Comparison of ENCODE assay signal across 18 cellular contexts in genomic region chr9:131539223-131539923, GRCh38. TPM values are rescaled to one million over a fixed set of nuclear protein-coding genes. Genes with fewer than 3 reads are reported as not detected.
DNase-seq lines count a peak whose midpoint lies in the region; ATAC-seq and TF ChIP-seq lines count a peak whose summit lies in the region.
"Had no signal": no experiment of that assay in that cellular context is flagged by ENCODE, and none has a peak within 500 bp of the region (broad histone marks: within the 10 kb centered on the region; RNA-seq: fewer than 3 reads in every experiment).

No MANE protein-coding gene starts in this region.

- intact Hi-C loops in activated CD4-positive, alpha-beta memory T cell treated with anti-CD3 and anti-CD28 coated beads for 36 hours (cut with micrococcal nuclease): no loop called here
- intact Hi-C loops in lower lobe of right lung (cut with DNase I): no loop called here

- H3K27ac Mint-ChIP-seq in activated naive CD4-positive, alpha-beta T cell treated with anti-CD3 and anti-CD28 coated beads, Interleukin-2, amount 50 U/mL, for 24 hours: peak overlapping the region; percentile 46
- H3K27ac Mint-ChIP-seq in CD8-positive, alpha-beta memory T cell: peak overlapping the region; percentile 26 to 94 (median 88)
- H3K27ac Mint-ChIP-seq in activated CD4-positive, alpha-beta memory T cell treated with anti-CD3 and anti-CD28 coated beads for 36 hours: no peak overlapping the region
- H3K27ac Mint-ChIP-seq in naive thymus-derived CD8-positive, alpha-beta T cell: peak overlapping the region in 7 of 10 donors; percentile 40 to 86 (median 71)

- peaks cover 41% of the 10 kb centered on the region for H3K4me1 Mint-ChIP-seq in activated naive CD4-positive, alpha-beta T cell treated with anti-CD3 and anti-CD28 coated beads, Interleukin-2, amount 50 U/mL, for 24 hours
- H3K4me1 Mint-ChIP-seq in CD8-positive, alpha-beta memory T cell: peaks cover 27 to 46% (median 33%) of the 10 kb centered on the region in 3 donors
- H3K4me1 Mint-ChIP-seq in activated CD4-positive, alpha-beta memory T cell treated with anti-CD3 and anti-CD28 coated beads for 36 hours (ENCODE audit: low read depth): peaks cover 21% of the 10 kb centered on the region
- H3K4me1 Mint-ChIP-seq in naive thymus-derived CD8-positive, alpha-beta T cell: peaks cover 7 to 46% (median 28%) of the 10 kb centered on the region in 4 donors

- POLR2A ChIA-PET in CD8-positive, alpha-beta memory T cell (lab: Charles Lee): interaction anchor here (0.6 to 0.7 kb wide), 2 partner anchors 166 to 271 kb away, joined by 3 to 6 read pairs; no protein-coding TSS in a partner anchor
- POLR2A ChIA-PET in activated CD4-positive, alpha-beta memory T cell treated with anti-CD3 and anti-CD28 coated beads for 36 hours (lab: Charles Lee): no interaction called here
- POLR2A ChIA-PET in naive thymus-derived CD8-positive, alpha-beta T cell (lab: Charles Lee): interaction anchor here (1.1 to 1.4 kb wide), 3 partner anchors 26 to 283 kb away, joined by 3 to 7 read pairs (median 3); no protein-coding TSS in a partner anchor

- no peaks in the 10 kb centered on the region for H3K27me3 Mint-ChIP-seq in activated naive CD4-positive, alpha-beta T cell treated with anti-CD3 and anti-CD28 coated beads, Interleukin-2, amount 50 U/mL, for 24 hours
- H3K27me3 Mint-ChIP-seq in CD8-positive, alpha-beta memory T cell: peaks cover 0 to 2% of the 10 kb centered on the region in 2 donors
- no peaks in the 10 kb centered on the region for H3K27me3 Mint-ChIP-seq in activated CD4-positive, alpha-beta memory T cell treated with anti-CD3 and anti-CD28 coated beads for 36 hours
- no peaks in the 10 kb centered on the region for H3K27me3 Mint-ChIP-seq in naive thymus-derived CD8-positive, alpha-beta T cell

- no peaks in the 10 kb centered on the region for H3K9me3 Mint-ChIP-seq in activated naive CD4-positive, alpha-beta T cell treated with anti-CD3 and anti-CD28 coated beads, Interleukin-2, amount 50 U/mL, for 24 hours
- peaks cover 0 to 19% (median 17%) of the 10 kb centered on the region in 5 donors for H3K9me3 Mint-ChIP-seq in CD8-positive, alpha-beta memory T cell
- H3K9me3 Mint-ChIP-seq in activated CD4-positive, alpha-beta memory T cell treated with anti-CD3 and anti-CD28 coated beads for 36 hours: peaks cover 19% of the 10 kb centered on the region
- H3K9me3 Mint-ChIP-seq in naive thymus-derived CD8-positive, alpha-beta T cell: peaks cover 0 to 26% (median 10%) of the 10 kb centered on the region in 9 donors

- H3K4me3 ChIP-seq in CD8-positive, alpha-beta memory T cell (ENCODE audit: low read length): no peak overlapping the region
- H3K4me3 ChIP-seq in lower lobe of right lung: no peak overlapping the region

- H3K27me3 ChIP-seq in CD8-positive, alpha-beta memory T cell (ENCODE audit: insufficient read depth, low read length, poor library complexity, severe bottlenecking): no peaks in the 10 kb centered on the region
- H3K27me3 ChIP-seq in lower lobe of right lung (ENCODE audit: low read depth): peaks cover 5% of the 10 kb centered on the region

- CTCF ChIA-PET in CD8-positive, alpha-beta memory T cell (lab: Charles Lee): no interaction called here
- CTCF ChIA-PET in activated CD4-positive, alpha-beta memory T cell treated with anti-CD3 and anti-CD28 coated beads for 36 hours (lab: Charles Lee): interaction anchor here (0.7 to 1.6 kb wide), 3 partner anchors 20 to 189 kb away, joined by 3 to 4 read pairs (median 3); no protein-coding TSS in a partner anchor

- H3K36me3 Mint-ChIP-seq in activated naive CD4-positive, alpha-beta T cell treated with anti-CD3 and anti-CD28 coated beads, Interleukin-2, amount 50 U/mL, for 24 hours: peaks cover 5% of the 10 kb centered on the region
- peaks cover 0 to 12% (median 5%) of the 10 kb centered on the region in 3 donors for H3K36me3 Mint-ChIP-seq in CD8-positive, alpha-beta memory T cell
- peaks cover 10% of the 10 kb centered on the region for H3K36me3 Mint-ChIP-seq in activated CD4-positive, alpha-beta memory T cell treated with anti-CD3 and anti-CD28 coated beads for 36 hours
- H3K36me3 Mint-ChIP-seq in naive thymus-derived CD8-positive, alpha-beta T cell: peaks cover 0 to 13% (median 12%) of the 10 kb centered on the region in 3 donors

- DNase-seq in activated naive CD4-positive, alpha-beta T cell (lab: John Stamatoyannopoulos, UW): no peak
- DNase-seq in CD8-positive, alpha-beta memory T cell: peak in 4 of 5 donors; percentile 13 to 45 (median 36)
- DNase-seq in activated CD4-positive, alpha-beta memory T cell treated with anti-CD3 and anti-CD28 coated beads for 36 hours: peak; percentile 38
- peak in 4 of 10 donors; percentile 35 to 44 (median 41) for DNase-seq in naive thymus-derived CD8-positive, alpha-beta T cell
- DNase-seq in NOMO-1 treated with DMSO at 0.1 percent for 48 hours (lab: John Stamatoyannopoulos, UW; ENCODE audit: unreplicated experiment): no peak
- DNase-seq in lower lobe of right lung: no peak
- DNase-seq: DMS79 treated with DMSO at 0.1 percent for 48 hours, GDM1, Karpas-422, NCI-H187 treated with DMSO at 0.1 percent for 48 hours, NCI-H446, NCI-H774, SHP77 had no signal

- no peak for TF ChIP-seq CTCF in lower lobe of right lung (IDR thresholded peaks at IDR 0.05)

- no peaks in the 10 kb centered on the region for H3K36me3 ChIP-seq in CD8-positive, alpha-beta memory T cell (ENCODE audit: insufficient read depth, low read length)
- no peaks in the 10 kb centered on the region for H3K36me3 ChIP-seq in lower lobe of right lung

- ATAC-seq in naive thymus-derived CD8-positive, alpha-beta T cell: peak; percentile 46 to 67
- ATAC-seq in GM19463 (IDR thresholded peaks at IDR 0.05; ENCODE audit: unreplicated experiment) (no peak), lower lobe of right lung (no peak)
- ATAC-seq: HepG2, SK-N-SH treated with all-trans-retinoic acid at 6 μM for 48 hours had no signal

- peak overlapping the region; percentile 40 for H3K4me3 Mint-ChIP-seq in activated naive CD4-positive, alpha-beta T cell treated with anti-CD3 and anti-CD28 coated beads, Interleukin-2, amount 50 U/mL, for 24 hours
- peak overlapping the region; percentile 32 to 85 (median 63) for H3K4me3 Mint-ChIP-seq in CD8-positive, alpha-beta memory T cell
- no peak overlapping the region for H3K4me3 Mint-ChIP-seq in activated CD4-positive, alpha-beta memory T cell treated with anti-CD3 and anti-CD28 coated beads for 36 hours
- peak overlapping the region in 8 of 10 donors; percentile 7 to 83 (median 60) for H3K4me3 Mint-ChIP-seq in naive thymus-derived CD8-positive, alpha-beta T cell

- no peak overlapping the region for H3K27ac ChIP-seq in CD8-positive, alpha-beta memory T cell (ENCODE audit: low read depth, low read length)
- no peak overlapping the region for H3K27ac ChIP-seq in lower lobe of right lung
- H3K27ac ChIP-seq: C4-2B had no signal

- H3K9me3 ChIP-seq in CD8-positive, alpha-beta memory T cell (ENCODE audit: low read length): peaks cover 12% of the 10 kb centered on the region
- peaks cover 13% of the 10 kb centered on the region for H3K9me3 ChIP-seq in lower lobe of right lung

- peaks cover 44% of the 10 kb centered on the region for H3K4me1 ChIP-seq in CD8-positive, alpha-beta memory T cell (ENCODE audit: insufficient read depth, low read length)
- no peaks in the 10 kb centered on the region for H3K4me1 ChIP-seq in lower lobe of right lung

RNA-seq across cellular contexts. Expression of gene PRRT1B, which starts 6.0 kb away (rescaled TPM):
- not detected for total RNA-seq in CD8-positive, alpha-beta memory T cell
- polyA plus RNA-seq in CD8-positive, alpha-beta memory T cell: not detected
- not detected for total RNA-seq in activated CD4-positive, alpha-beta memory T cell treated with anti-CD3 and anti-CD28 coated beads for 36 hours
- not detected for total RNA-seq in naive thymus-derived CD8-positive, alpha-beta T cell
- not detected for polyA plus RNA-seq in naive thymus-derived CD8-positive, alpha-beta T cell
- total RNA-seq in lower lobe of right lung: 6.3 TPM
- total RNA-seq: HepG2 had no signal
- polyA plus RNA-seq: HepG2 had no signal

RNA-seq across cellular contexts. Expression of gene UCK1, which starts 8.3 kb away (rescaled TPM):
- 10 to 100 TPM; 22.2 to 23.1 TPM for total RNA-seq in CD8-positive, alpha-beta memory T cell
- 34.4 TPM for polyA plus RNA-seq in CD8-positive, alpha-beta memory T cell
- 10 to 100 TPM; 15.7 to 18.6 TPM for total RNA-seq in activated CD4-positive, alpha-beta memory T cell treated with anti-CD3 and anti-CD28 coated beads for 36 hours
- 10 to 100 TPM; 24.0 to 29.9 TPM for total RNA-seq in naive thymus-derived CD8-positive, alpha-beta T cell
- 10 to 100 TPM; 21.8 to 25.6 (median 23.0) TPM for polyA plus RNA-seq in naive thymus-derived CD8-positive, alpha-beta T cell
- 25.9 TPM for total RNA-seq in lower lobe of right lung

RNA-seq across cellular contexts. Expression of gene POMT1, which starts 36.7 kb away (rescaled TPM):
- 10 to 100 TPM; 31.6 to 35.3 TPM for total RNA-seq in CD8-positive, alpha-beta memory T cell
- polyA plus RNA-seq in CD8-positive, alpha-beta memory T cell: 18.4 TPM
- 10 to 100 TPM; 42.8 to 43.2 TPM for total RNA-seq in activated CD4-positive, alpha-beta memory T cell treated with anti-CD3 and anti-CD28 coated beads for 36 hours
- total RNA-seq in naive thymus-derived CD8-positive, alpha-beta T cell: 10 to 100 TPM; 48.2 to 48.9 TPM
- 10 to 100 TPM in 2 of 3 donors, 1 to 10 TPM in 1; 7.4 to 11.1 (median 10.5) TPM for polyA plus RNA-seq in naive thymus-derived CD8-positive, alpha-beta T cell
- 25.9 TPM for total RNA-seq in lower lobe of right lung

Comparison
In these comparisons a context has a peak if more than half of its experiments do, and no peak if none do; other contexts are left out.
1. DNase-seq: peak in CD8-positive, alpha-beta memory T cell (4 of 5) and activated CD4-positive, alpha-beta memory T cell treated with anti-CD3 and anti-CD28 coated beads for 36 hours (single experiment); none in activated naive CD4-positive, alpha-beta T cell (0 of 4), NOMO-1 treated with DMSO at 0.1 percent for 48 hours (single experiment) and lower lobe of right lung (single experiment).
2. ATAC-seq: peak in naive thymus-derived CD8-positive, alpha-beta T cell (2 of 2); none in GM19463 (single experiment) and lower lobe of right lung (0 of 2).